Comparison of ENCODE assay signal across 13 cellular contexts in genomic region chr4:143438710-143439109, GRCh38.
"Had no signal": no experiment of that assay in that cellular context is flagged by ENCODE, and none has a peak within 500 bp of the region (broad histone marks: within the 10 kb centered on the region; RNA-seq: fewer than 3 reads in every experiment).

No MANE protein-coding gene starts in this region.

- DNase-seq: activated CD4-positive, alpha-beta T cell treated with anti-CD3 and anti-CD28 coated beads for 48 hours; activated naive CD4-positive, alpha-beta T cell; effector memory CD4-positive, alpha-beta T cell; erythroblast; kidney glomerular epithelial cell; naive B cell; retina; T1000 had no signal

- H3K27ac ChIP-seq: ascending aorta, colonic mucosa, hepatocyte, skin epidermis had no signal

- H3K4me3 Mint-ChIP-seq: activated T-helper 1 cell treated with anti-CD3 and anti-CD28 coated beads, Interleukin-12 subunit alpha, Interleukin-12 subunit beta, Interleukin-2, Interleukin-4 antibody, amounts not matched to agents 30 ng/mL and 10 ng/mL and 1 ng/mL, durations not matched to agents 14 hours and 24 hours and 36 hours; naive B cell had no signal

- H3K9me3 Mint-ChIP-seq: activated T-helper 1 cell treated with anti-CD3 and anti-CD28 coated beads, Interleukin-12 subunit alpha, Interleukin-12 subunit beta, Interleukin-2, Interleukin-4 antibody, amounts not matched to agents 30 ng/mL and 10 ng/mL and 1 ng/mL, durations not matched to agents 14 hours and 24 hours and 36 hours; naive B cell had no signal

- H3K27me3 Mint-ChIP-seq: naive B cell had no signal

- H3K27ac Mint-ChIP-seq: activated T-helper 1 cell treated with anti-CD3 and anti-CD28 coated beads, Interleukin-12 subunit alpha, Interleukin-12 subunit beta, Interleukin-2, Interleukin-4 antibody, amounts not matched to agents 30 ng/mL and 10 ng/mL and 1 ng/mL, durations not matched to agents 14 hours and 24 hours and 36 hours had no signal
